Comparison of ENCODE assay signal across 23 cellular contexts in the genomic region with DNA sequence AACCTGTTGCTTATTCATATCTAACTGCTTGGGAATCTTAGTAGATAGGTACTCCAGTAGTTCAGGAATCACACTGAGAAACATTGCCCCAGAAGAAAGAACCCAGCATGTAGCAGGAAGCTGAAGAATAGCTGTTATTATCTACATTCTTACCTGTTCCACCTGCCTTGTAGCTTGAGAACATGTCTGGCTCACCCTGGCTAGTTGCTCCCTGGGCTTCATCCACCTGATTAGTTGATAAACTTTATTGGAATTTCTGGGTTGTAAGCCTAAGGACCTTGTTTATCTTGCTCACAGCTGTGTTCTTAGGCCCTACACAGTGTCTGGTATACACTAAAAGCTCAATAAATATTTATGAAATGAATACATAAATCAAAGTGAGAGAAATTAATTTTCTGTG.
"Had no signal": no experiment of that assay in that cellular context is flagged by ENCODE, and none has a peak within 500 bp of the region (broad histone marks: within the 10 kb centered on the region; RNA-seq: fewer than 3 reads in every experiment).

No MANE protein-coding gene starts in this region.

- DNase-seq: dermis blood vessel endothelial cell; effector memory CD4-positive, alpha-beta T cell; erythroblast; esophagus squamous epithelium; hypothalamus; kidney; mucosa of descending colon; naive thymus-derived CD4-positive, alpha-beta T cell; nucleus accumbens; stimulated activated CD4-positive, alpha-beta T cell treated with anti-CD3 and anti-CD28 coated beads, Interleukin-2, amount 100 ng/mL, for 24 hours; stimulated activated CD4-positive, alpha-beta T cell treated with anti-CD3 and anti-CD28 coated beads, Interleukin-4, amount 100 ng/mL, for 24 hours; stimulated activated naive CD4-positive, alpha-beta T cell treated with Interleukin-2 at 50 U/mL for 16 hours; stomach; thyroid gland; trophoblast cell had no signal

- H3K4me1 ChIP-seq: esophagus squamous epithelium, prostate gland, right atrium auricular region, stomach, thyroid gland, vagina had no signal

- H3K27ac ChIP-seq: coronary artery, esophagus squamous epithelium, prostate gland, right atrium auricular region, stomach, thyroid gland, vagina had no signal

- ATAC-seq: left lobe of liver; mucosa of descending colon; naive thymus-derived CD4-positive, alpha-beta T cell; sciatic nerve; stimulated activated effector memory CD8-positive, alpha-beta T cell treated with anti-CD3 and anti-CD28 coated beads, Interleukin-12 subunit alpha, Interleukin-12 subunit beta, amount 100 ng/mL, for 72 hours had no signal

- H3K9me3 ChIP-seq: esophagus squamous epithelium, mucosa of descending colon, prostate gland, right atrium auricular region, stomach, thyroid gland, vagina had no signal

- H3K4me3 ChIP-seq: coronary artery, esophagus squamous epithelium, lung, mucosa of descending colon, prostate gland, right atrium auricular region, stomach, thyroid gland, vagina had no signal

- H3K36me3 ChIP-seq: prostate gland, right atrium auricular region, thyroid gland had no signal
